9 cellular contexts compared by ENCODE assay signal in genomic region chr12:109463776-109464175, GRCh38. TPM values are rescaled to one million over a fixed set of nuclear protein-coding genes. Genes with fewer than 3 reads are reported as not detected.
A peak's percentile ranks its signal among the peaks of the same experiment; 100 is the strongest.
DNase-seq lines count a peak whose midpoint lies in the region; ATAC-seq and TF ChIP-seq lines count a peak whose summit lies in the region.
"Had no signal": no experiment of that assay in that cellular context is flagged by ENCODE, and none has a peak within 500 bp of the region (broad histone marks: within the 10 kb centered on the region; RNA-seq: fewer than 3 reads in every experiment).

No MANE protein-coding gene starts in this region.

- ATAC-seq in PC-3 (no peak), HG03439 (IDR thresholded peaks at IDR 0.05; ENCODE audit: unreplicated experiment) (no peak), HG02759 (IDR thresholded peaks at IDR 0.05; ENCODE audit: unreplicated experiment) (no peak)

- no peaks in the 10 kb centered on the region for H3K27me3 Mint-ChIP-seq in osteocyte (ENCODE audit: unreplicated experiment)

- TF ChIP-seq EP300 in esophagus muscularis mucosa (IDR thresholded peaks at IDR 0.05): no peak

- H3K27ac ChIP-seq in PC-3 (ENCODE audit: low read length) (peak overlapping the region; percentile 85), esophagus muscularis mucosa (replicated peaks in 1 of 4) (peak overlapping the region; percentile 91 to 98 (median 96))

- no peak for TF ChIP-seq POLR2A in esophagus muscularis mucosa (IDR thresholded peaks at IDR 0.05; ENCODE audit: low read depth)

- H3K27me3 ChIP-seq in PC-3 (ENCODE audit: low read length) (no peaks in the 10 kb centered on the region), esophagus muscularis mucosa (no peaks in the 10 kb centered on the region)

- H3F3A ChIP-seq in PC-3 (ENCODE audit: low read length, unreplicated experiment): peaks cover 18% of the 10 kb centered on the region

- H3K4me3 ChIP-seq in AG10803 (ENCODE audit: low read length): peak overlapping the region; percentile 44
- H3K4me3 ChIP-seq in PC-3 (ENCODE audit: low read length): peak overlapping the region; percentile 46; the same call in 1 of the 2 replicates
- peak overlapping the region; percentile 20 to 52 (median 36) for H3K4me3 ChIP-seq in esophagus muscularis mucosa

- H3K4me2 ChIP-seq in PC-3 (ENCODE audit: low read length): peak overlapping the region; percentile 78

- DNase-seq in AG10803 (ENCODE audit: low read depth) (peak; percentile 43), PC-3 (no peak), esophagus muscularis mucosa (ENCODE audit: extremely low spot score) (no peak), osteocyte (ENCODE audit: extremely low spot score, unreplicated experiment) (no peak), cortex of kidney (lab: John Stamatoyannopoulos, UW) (no peak), DMS79 treated with DMSO at 0.1 percent for 48 hours (lab: John Stamatoyannopoulos, UW) (no peak)
- DNase-seq: NCI-H1436 treated with DMSO at 0.1 percent for 48 hours had no signal

- H3K9me3 ChIP-seq in PC-3 (ENCODE audit: low read length): no peaks in the 10 kb centered on the region
- no peaks in the 10 kb centered on the region for H3K9me3 ChIP-seq in esophagus muscularis mucosa

- CTCF ChIA-PET in PC-3 (lab: Charles Lee): interaction anchor here (0.5 kb wide), 1 partner anchor 79 kb away, joined by 3 read pairs; no protein-coding TSS in a partner anchor

- intact Hi-C loops in PC-3 (cut with micrococcal nuclease) (loop anchor here (1.0 kb wide), 3 partner anchors 13 to 31 kb away; no protein-coding TSS in a partner anchor), esophagus muscularis mucosa (cut with DNase I) (no loop called here)

- TSS peak; percentile 83 for BruUV-seq in PC-3 (replicated peaks; lab: Mats Ljungman, UMichigan)

- POLR2A ChIA-PET in PC-3 (lab: Charles Lee; ENCODE audit: unreplicated experiment): interaction anchor here (2.3 kb wide), 1 partner anchor 13 kb away, joined by 14 read pairs; the partner anchor contains the start of genes KCTD10 and UBE3B

- peaks cover 69% of the 10 kb centered on the region for H3K4me1 Mint-ChIP-seq in osteocyte (ENCODE audit: unreplicated experiment)

- H3K4me1 ChIP-seq in PC-3 (ENCODE audit: insufficient read depth, low read length) (peaks cover 47% of the 10 kb centered on the region), esophagus muscularis mucosa (peaks cover 98 to 100% (median 100%) of the 10 kb centered on the region in 4 donors)

- 43% methylated on average over 5 of the region's 5 CpGs for WGBS in esophagus muscularis mucosa

- H3K79me2 ChIP-seq in PC-3 (ENCODE audit: low read length): peaks cover 85% of the 10 kb centered on the region

- H3K9me3 Mint-ChIP-seq in osteocyte (ENCODE audit: unreplicated experiment): no peaks in the 10 kb centered on the region

- no peak for TF ChIP-seq CTCF in AG10803 (conservative IDR thresholded peaks at IDR 0.05; ENCODE audit: low read length)
- no peak for TF ChIP-seq CTCF in PC-3 (conservative IDR thresholded peaks at IDR 0.05; ENCODE audit: low read depth, low read length)
- no peak for TF ChIP-seq CTCF in esophagus muscularis mucosa (IDR thresholded peaks at IDR 0.05)
- no peak for TF ChIP-seq CTCF in osteocyte (IDR thresholded peaks at IDR 0.05)

- no peaks in the 10 kb centered on the region for H4K20me1 ChIP-seq in PC-3 (ENCODE audit: low read length)

- peak overlapping the region; percentile 37 for H3K9ac ChIP-seq in PC-3 (ENCODE audit: low read length)

- H3K27ac Mint-ChIP-seq in osteocyte (ENCODE audit: unreplicated experiment): peak overlapping the region; percentile 94

- H3K4me3 Mint-ChIP-seq in osteocyte (ENCODE audit: unreplicated experiment): peak overlapping the region; percentile 49

- peaks cover 22% of the 10 kb centered on the region for H3K36me3 Mint-ChIP-seq in osteocyte (ENCODE audit: unreplicated experiment)

- H3K9me2 ChIP-seq in PC-3 (replicated peaks; ENCODE audit: low read length): no peaks in the 10 kb centered on the region

- peaks cover 34% of the 10 kb centered on the region for H3K36me3 ChIP-seq in PC-3 (ENCODE audit: low read depth, low read length)
- H3K36me3 ChIP-seq in esophagus muscularis mucosa: peaks cover 0 to 48% (median 37%) of the 10 kb centered on the region in 4 donors

- peak overlapping the region; percentile 57; the same call in 1 of the 2 replicates for H2AFZ ChIP-seq in PC-3 (ENCODE audit: low read length)

RNA-seq across cellular contexts. Expression of gene KCTD10, which starts 13.3 kb away (rescaled TPM):
- total RNA-seq in PC-3 (2014; rRNA removed) (42.3 and 58.1 TPM in 2 replicates), esophagus muscularis mucosa (100 to 1,000 TPM in 2 of 4 donors, 10 to 100 TPM in 2; 90.7 to 115 (median 104) TPM), osteocyte (43.1 and 43.5 TPM in 2 replicates)

RNA-seq across cellular contexts. Expression of gene UBE3B, which starts 13.7 kb away (rescaled TPM):
- 25.7 and 35.6 TPM in 2 replicates for total RNA-seq in PC-3 (2014; rRNA removed)
- 10 to 100 TPM; 42.4 to 59.2 (median 49.1) TPM for total RNA-seq in esophagus muscularis mucosa
- 33.0 and 37.0 TPM in 2 replicates for total RNA-seq in osteocyte
